8 cellular contexts compared by ENCODE assay signal in genomic region chr9:95511952-95512750, GRCh38. TPM values are rescaled to one million over a fixed set of nuclear protein-coding genes. Genes with fewer than 3 reads are reported as not detected.
A peak's percentile ranks its signal among the peaks of the same experiment; 100 is the strongest.
DNase-seq lines count a peak whose midpoint lies in the region; ATAC-seq and TF ChIP-seq lines count a peak whose summit lies in the region.

No MANE protein-coding gene starts in this region.

- TF ChIP-seq CTCF in A673 (conservative IDR thresholded peaks at IDR 0.05; ENCODE audit: low read depth, low read length) = no peak

- H3K36me3 ChIP-seq in A673 (ENCODE audit: insufficient read depth, low read length, poor library complexity, severe bottlenecking) = no peaks in the 10 kb centered on the region
- no peaks in the 10 kb centered on the region for H3K36me3 ChIP-seq in H7 (replicated peaks; ENCODE audit: control insufficient read depth, insufficient read depth, low read length)
- no peaks in the 10 kb centered on the region for H3K36me3 ChIP-seq in iPS-15b (ENCODE audit: control insufficient read depth, insufficient read depth, low read length)

- H3K27me3 ChIP-seq in A673 (replicated peaks; ENCODE audit: insufficient read depth, low read depth, low read length, poor library complexity) (no peaks in the 10 kb centered on the region), H7 (ENCODE audit: control insufficient read depth, insufficient read depth, low read length) (peaks cover 40% of the 10 kb centered on the region), iPS-15b (ENCODE audit: control insufficient read depth, insufficient read depth, low read length) (peaks cover 38% of the 10 kb centered on the region)

- no peaks in the 10 kb centered on the region for H3K9me3 ChIP-seq in A673 (ENCODE audit: low read depth, low read length, poor library complexity, severe bottlenecking)
- H3K9me3 ChIP-seq in iPS-15b (ENCODE audit: control insufficient read depth, insufficient read depth, low read length) = no peaks in the 10 kb centered on the region

- ATAC-seq in GM21723 (IDR thresholded peaks at IDR 0.05; ENCODE audit: unreplicated experiment) (no peak), HG02610 (IDR thresholded peaks at IDR 0.05; ENCODE audit: unreplicated experiment) (no peak)

- peak; percentile 60 for DNase-seq in A673 (ENCODE audit: low spot score)
- DNase-seq in H7 = peak; percentile 54
- peak; percentile 27 to 28 for DNase-seq in activated T-cell treated with anti-CD3 and anti-CD28 coated beads, Interleukin-2, amount 50 U/mL, for 48 hours
- no peak for DNase-seq in NOMO-1 treated with dmso at 0.1 percent for 144 hours (lab: John Stamatoyannopoulos, UW; ENCODE audit: unreplicated experiment)

- H3K4me3 ChIP-seq in A673 (ENCODE audit: low read depth, low read length, poor library complexity, severe bottlenecking) = peak overlapping the region; percentile 84
- peak overlapping the region; percentile 56 for H3K4me3 ChIP-seq in H7 (ENCODE audit: insufficient read depth, low read depth, low read length)
- H3K4me3 ChIP-seq in iPS-15b (ENCODE audit: low read depth, low read length) = peak overlapping the region; percentile 79

- H3K9ac ChIP-seq in iPS-15b (ENCODE audit: low read depth, low read length) = no peak overlapping the region

- POLR2A ChIA-PET in A673 (lab: Charles Lee; ENCODE audit: low non-redundant PET) = no interaction called here

- no TSS peak for BruUV-seq in A673 (replicated peaks; lab: Mats Ljungman, UMichigan)

- H3K4me1 ChIP-seq in A673 (ENCODE audit: insufficient read depth, low read length, poor library complexity, severe bottlenecking) (peaks cover 44% of the 10 kb centered on the region), iPS-15b (ENCODE audit: control insufficient read depth, insufficient read depth, low read length) (peaks cover 32% of the 10 kb centered on the region)

- CTCF ChIA-PET in A673 (lab: Charles Lee) = no interaction called here

- intact Hi-C loops in A673 (cut with micrococcal nuclease; ENCODE audit: unreplicated experiment) = loop anchor here (2.0 to 10.0 kb wide), 3 partner anchors 195 to 553 kb away; partner anchors contain the start of gene FANCC

- peak overlapping the region; percentile 91 for H3K27ac ChIP-seq in A673 (ENCODE audit: low read depth, low read length, poor library complexity, severe bottlenecking)
- peak overlapping the region; percentile 69 for H3K27ac ChIP-seq in temporal lobe (ENCODE audit: low read depth, low read length)

RNA-seq across cellular contexts. Expression of gene PTCH1, which starts 4.6 kb away (rescaled TPM):
- total RNA-seq in A673 (2021) (32.6 and 36.5 TPM in 2 replicates), temporal lobe (6.6 TPM)
- total RNA-seq in H7 (2014; rRNA removed; shearing (Covaris generic)) = 14.0 and 18.3 TPM in 2 replicates
